Comparison of ENCODE assay signal across 13 cellular contexts in genomic region chr2:112087346-112088020, GRCh38. TPM values are rescaled to one million over a fixed set of nuclear protein-coding genes. Genes with fewer than 3 reads are reported as not detected.
DNase-seq lines count a peak whose midpoint lies in the region; ATAC-seq, FAIRE-seq and TF ChIP-seq lines count a peak whose summit lies in the region.
"Had no signal": no experiment of that assay in that cellular context is flagged by ENCODE, and none has a peak within 500 bp of the region (broad histone marks: within the 10 kb centered on the region; RNA-seq: fewer than 3 reads in every experiment).

No MANE protein-coding gene starts in this region.

- TF ChIP-seq CTCF in GM06990 (IDR thresholded peaks at IDR 0.05; ENCODE audit: insufficient read depth, low read length, poor library complexity, severe bottlenecking) (no peak), glutamatergic neuron (IDR thresholded peaks at IDR 0.05; ENCODE audit: partially characterized antibody, unreplicated experiment) (no peak)

- H3K9me3 Mint-ChIP-seq in activated naive CD8-positive, alpha-beta T cell treated with anti-CD3 and anti-CD28 coated beads, Interleukin-2, amount 50 U/mL, for 24 hours: no peaks in the 10 kb centered on the region
- no peaks in the 10 kb centered on the region for H3K9me3 Mint-ChIP-seq in glutamatergic neuron (ENCODE audit: unreplicated experiment)
- H3K9me3 Mint-ChIP-seq: brain had no signal

- no peaks in the 10 kb centered on the region for H3K27me3 Mint-ChIP-seq in activated naive CD8-positive, alpha-beta T cell treated with anti-CD3 and anti-CD28 coated beads, Interleukin-2, amount 50 U/mL, for 24 hours
- H3K27me3 Mint-ChIP-seq in glutamatergic neuron (ENCODE audit: unreplicated experiment): peaks cover 3% of the 10 kb centered on the region

- peaks cover 10% of the 10 kb centered on the region for H3K36me3 ChIP-seq in GM06990 (ENCODE audit: control insufficient read depth, insufficient read depth, low read length)

- peak; percentile 48 for DNase-seq in GM06990 (ENCODE audit: extremely low read depth, insufficient read length)
- peak; percentile 23 for DNase-seq in GM19239 (ENCODE audit: insufficient read length, low spot score)
- DNase-seq in activated naive CD8-positive, alpha-beta T cell treated with anti-CD3 and anti-CD28 coated beads, Interleukin-2, amount 50 U/mL, for 24 hours: no peak
- DNase-seq in foreskin melanocyte: no peak
- no peak for DNase-seq in NCI-H1694 treated with DMSO at 0.1 percent for 48 hours (lab: John Stamatoyannopoulos, UW)
- no peak for DNase-seq in glutamatergic neuron
- no peak for DNase-seq in RKO (ENCODE audit: low spot score)
- DNase-seq: activated T-cell treated with anti-CD3 and anti-CD28 coated beads for 4 hours, NCI-H345, trophoblast cell had no signal

- H3K4me1 Mint-ChIP-seq in activated naive CD8-positive, alpha-beta T cell treated with anti-CD3 and anti-CD28 coated beads, Interleukin-2, amount 50 U/mL, for 24 hours: peaks cover 19% of the 10 kb centered on the region
- H3K4me1 Mint-ChIP-seq in glutamatergic neuron (ENCODE audit: low read depth, unreplicated experiment): no peaks in the 10 kb centered on the region
- H3K4me1 Mint-ChIP-seq: brain had no signal

- ATAC-seq in HG02870 (IDR thresholded peaks at IDR 0.05; ENCODE audit: unreplicated experiment): peak; percentile 85
- no peak for ATAC-seq in activated naive CD8-positive, alpha-beta T cell treated with anti-CD3 and anti-CD28 coated beads, Interleukin-2, amount 50 U/mL, for 24 hours
- ATAC-seq: Right ventricle myocardium inferior had no signal

- H3K27me3 ChIP-seq in GM06990 (replicated peaks; ENCODE audit: control insufficient read depth, insufficient read depth, low read length): no peaks in the 10 kb centered on the region

- FAIRE-seq in GM19239 (lab: Jason Lieb, UNC): peak; percentile 18

- no peak overlapping the region for H3K4me3 Mint-ChIP-seq in activated naive CD8-positive, alpha-beta T cell treated with anti-CD3 and anti-CD28 coated beads, Interleukin-2, amount 50 U/mL, for 24 hours
- no peak overlapping the region for H3K4me3 Mint-ChIP-seq in glutamatergic neuron (ENCODE audit: unreplicated experiment)
- H3K4me3 Mint-ChIP-seq: brain had no signal

- peak overlapping the region; percentile 63 for H3K27ac Mint-ChIP-seq in activated naive CD8-positive, alpha-beta T cell treated with anti-CD3 and anti-CD28 coated beads, Interleukin-2, amount 50 U/mL, for 24 hours
- no peak overlapping the region for H3K27ac Mint-ChIP-seq in glutamatergic neuron (ENCODE audit: unreplicated experiment)
- H3K27ac Mint-ChIP-seq: brain had no signal

- H3K4me3 ChIP-seq in GM06990 (replicated peaks; ENCODE audit: low read depth, low read length): no peak overlapping the region

- H3K36me3 Mint-ChIP-seq in activated naive CD8-positive, alpha-beta T cell treated with anti-CD3 and anti-CD28 coated beads, Interleukin-2, amount 50 U/mL, for 24 hours (ENCODE audit: low read depth): peaks cover 62% of the 10 kb centered on the region
- peaks cover 28% of the 10 kb centered on the region for H3K36me3 Mint-ChIP-seq in glutamatergic neuron (ENCODE audit: unreplicated experiment)

RNA-seq across cellular contexts. Expression of gene TMEM87B, which starts 32.4 kb away (rescaled TPM):
- total RNA-seq in glutamatergic neuron (ENCODE audit: unreplicated experiment): 8.6 TPM

RNA-seq across cellular contexts. Expression of gene FBLN7, which starts 50.7 kb away (rescaled TPM):
- 0.20 TPM for total RNA-seq in glutamatergic neuron (ENCODE audit: unreplicated experiment)

Comparison
In these comparisons a context has a peak if more than half of its experiments do, and no peak if none do; other contexts are left out.
1. DNase-seq: peak in GM06990 (single experiment) and GM19239 (single experiment); none in activated naive CD8-positive, alpha-beta T cell treated with anti-CD3 and anti-CD28 coated beads, Interleukin-2, amount 50 U/mL, for 24 hours (single experiment), foreskin melanocyte (single experiment), NCI-H1694 treated with DMSO at 0.1 percent for 48 hours (single experiment), glutamatergic neuron (single experiment) and RKO (single experiment).